In the genomic region with DNA sequence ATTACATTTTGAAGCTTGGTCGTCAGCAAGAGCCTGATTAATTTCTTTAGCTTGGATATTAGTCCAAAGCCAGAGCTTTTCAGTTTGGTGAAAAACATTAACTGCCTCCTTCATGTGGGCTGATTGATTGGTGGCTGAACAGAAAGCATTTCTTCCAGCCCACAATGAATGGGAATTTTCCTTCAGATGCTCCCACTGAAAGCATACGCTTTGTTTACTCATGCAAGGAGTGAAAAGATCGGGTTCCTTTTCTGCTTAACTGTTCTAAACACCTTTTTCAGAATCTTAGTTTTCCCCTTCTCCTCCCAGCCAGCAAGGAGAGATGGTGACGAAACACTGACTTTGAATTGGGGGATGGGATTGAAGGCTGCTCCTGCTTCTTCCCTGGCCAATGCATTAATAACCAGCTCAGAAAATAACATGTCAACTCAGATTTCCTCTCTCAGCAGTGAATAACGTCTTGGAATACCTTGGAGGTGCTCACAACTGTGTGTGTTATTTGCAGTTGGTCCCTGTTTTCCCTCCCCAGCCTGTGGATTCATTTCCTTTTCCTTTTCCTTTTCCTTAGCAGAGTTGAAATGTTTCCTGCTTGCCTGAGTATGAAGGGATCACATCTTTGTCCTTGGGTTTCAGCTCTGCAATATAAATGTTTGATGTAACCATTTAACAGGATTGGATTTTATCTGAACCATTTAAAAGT, we compare ENCODE assay signal across 27 cellular contexts.
DNase-seq lines count a peak whose midpoint lies in the region; ATAC-seq, FAIRE-seq and TF ChIP-seq lines count a peak whose summit lies in the region.
"Had no signal": no experiment of that assay in that cellular context is flagged by ENCODE, and none has a peak within 500 bp of the region (broad histone marks: within the 10 kb centered on the region; RNA-seq: fewer than 3 reads in every experiment).

No MANE protein-coding gene starts in this region.

- peak; percentile 49 for DNase-seq in astrocyte of the hippocampus (ENCODE audit: low read depth, low spot score)
- peak; percentile 39 for DNase-seq in endothelial cell of umbilical vein (ENCODE audit: low read depth, low spot score)
- DNase-seq in type B pancreatic cell (ENCODE audit: extremely low spot score, unreplicated experiment) = no peak
- no peak for DNase-seq in activated T-helper 1 cell treated with anti-CD3 and anti-CD28 coated beads, Interleukin-12 subunit alpha, Interleukin-12 subunit beta, Interleukin-2, Interleukin-4 antibody, amounts not matched to agents 30 ng/mL and 10 ng/mL and 1 ng/mL, durations not matched to agents 14 hours and 24 hours and 36 hours (ENCODE audit: low spot score)
- DNase-seq in SJCRH30 = no peak
- DNase-seq in CD4-positive, alpha-beta T cell = no peak
- DNase-seq: C1 segment of cervical spinal cord; Caco-2; CD8-positive, alpha-beta T cell; EL; GDM1; Kasumi-1; NCI-H1092 treated with DMSO at 0.1 percent for 48 hours; NCI-H1436; NCI-H187; NCI-H2107; NCI-H226; NCI-H510A; NCI-H69; Peyer's patch; SHP77 treated with DMSO at 0.1 percent for 48 hours; SW 1271 had no signal

- no peaks in the 10 kb centered on the region for H3K9me2 ChIP-seq in neural cell (ENCODE audit: insufficient read depth, low read length)

- peaks cover 7% of the 10 kb centered on the region for H3K9me3 Mint-ChIP-seq in type B pancreatic cell
- H3K9me3 Mint-ChIP-seq in activated T-helper 1 cell treated with anti-CD3 and anti-CD28 coated beads, Interleukin-12 subunit alpha, Interleukin-12 subunit beta, Interleukin-2, Interleukin-4 antibody, amounts not matched to agents 30 ng/mL and 10 ng/mL and 1 ng/mL, durations not matched to agents 14 hours and 24 hours and 36 hours = peaks cover 9% of the 10 kb centered on the region
- peaks cover 12% of the 10 kb centered on the region for H3K9me3 Mint-ChIP-seq in CD4-positive, alpha-beta T cell

- H3K9me3 ChIP-seq in endothelial cell of umbilical vein (replicated peaks; ENCODE audit: control insufficient read depth, insufficient read depth, low read length) (no peaks in the 10 kb centered on the region), neural cell (ENCODE audit: low read length) (no peaks in the 10 kb centered on the region), SJCRH30 (replicated peaks) (0 out of 2 replicates have a peak, but pooled peaks cover 7% of the 10 kb centered on the region)
- no peaks in the 10 kb centered on the region for H3K9me3 ChIP-seq in CD4-positive, alpha-beta T cell (ENCODE audit: control insufficient read depth, low read length)
- H3K9me3 ChIP-seq: Caco-2, Peyer's patch had no signal

- H3K27ac ChIP-seq in endothelial cell of umbilical vein (ENCODE audit: insufficient read depth, low read depth, low read length) = no peak overlapping the region
- H3K27ac ChIP-seq in neural cell (ENCODE audit: low read length) = no peak overlapping the region
- H3K27ac ChIP-seq in SJCRH30 = no peak overlapping the region
- H3K27ac ChIP-seq in CD4-positive, alpha-beta T cell (ENCODE audit: low read depth, low read length) = no peak overlapping the region
- H3K27ac ChIP-seq: Peyer's patch, SK-N-MC had no signal

- H3K4me1 ChIP-seq in endothelial cell of umbilical vein (ENCODE audit: control insufficient read depth, extremely low read depth, insufficient read depth, low read length) = peaks cover 9% of the 10 kb centered on the region
- no peaks in the 10 kb centered on the region; the same call in 1 of the 2 replicates for H3K4me1 ChIP-seq in SJCRH30
- H3K4me1 ChIP-seq: Caco-2, Peyer's patch had no signal

- H3K4me3 Mint-ChIP-seq in type B pancreatic cell = peak overlapping the region; percentile 18
- no peak overlapping the region for H3K4me3 Mint-ChIP-seq in activated T-helper 1 cell treated with anti-CD3 and anti-CD28 coated beads, Interleukin-12 subunit alpha, Interleukin-12 subunit beta, Interleukin-2, Interleukin-4 antibody, amounts not matched to agents 30 ng/mL and 10 ng/mL and 1 ng/mL, durations not matched to agents 14 hours and 24 hours and 36 hours
- H3K4me3 Mint-ChIP-seq in CD4-positive, alpha-beta T cell = no peak overlapping the region
- H3K4me3 Mint-ChIP-seq: CD8-positive, alpha-beta T cell had no signal

- H2AFZ ChIP-seq in endothelial cell of umbilical vein (ENCODE audit: low read depth, low read length) (peak overlapping the region; percentile 74), neural cell (ENCODE audit: low read depth, low read length) (no peak overlapping the region)

- no TSS peak for BruUV-seq in endothelial cell of umbilical vein (replicated peaks; lab: Mats Ljungman, UMichigan)

- H3K36me3 ChIP-seq in endothelial cell of umbilical vein (ENCODE audit: control insufficient read depth in 2 of 2, extremely low read depth in 1 of 2, insufficient read depth in 2 of 2, low read length in 2 of 2) (no peaks in the 10 kb centered on the region), neural cell (ENCODE audit: insufficient read depth, low read length) (no peaks in the 10 kb centered on the region), SJCRH30 (no peaks in the 10 kb centered on the region)
- H3K36me3 ChIP-seq: Peyer's patch had no signal

- no peak for ATAC-seq in CD4-positive, alpha-beta T cell (ENCODE audit: poor library complexity)
- ATAC-seq: CD8-positive, alpha-beta T cell; GM12878; K562 had no signal

- H3K4me1 Mint-ChIP-seq in type B pancreatic cell (ENCODE audit: unreplicated experiment) = peaks cover 9% of the 10 kb centered on the region
- no peaks in the 10 kb centered on the region for H3K4me1 Mint-ChIP-seq in activated T-helper 1 cell treated with anti-CD3 and anti-CD28 coated beads, Interleukin-12 subunit alpha, Interleukin-12 subunit beta, Interleukin-2, Interleukin-4 antibody, amounts not matched to agents 30 ng/mL and 10 ng/mL and 1 ng/mL, durations not matched to agents 14 hours and 24 hours and 36 hours (ENCODE audit: low read depth)
- H3K4me1 Mint-ChIP-seq in CD4-positive, alpha-beta T cell (ENCODE audit: low read depth) = no peaks in the 10 kb centered on the region

- intact Hi-C loops in endothelial cell of umbilical vein (cut with micrococcal nuclease) = loop anchor here (5.0 kb wide), 1 partner anchor 352 kb away; the partner anchor contains the start of gene FZD8
- intact Hi-C loops in activated T-helper 1 cell treated with anti-CD3 and anti-CD28 coated beads, Interleukin-12 subunit alpha, Interleukin-12 subunit beta, Interleukin-2, Interleukin-4 antibody, amounts not matched to agents 30 ng/mL and 10 ng/mL and 1 ng/mL, durations not matched to agents 14 hours and 24 hours and 36 hours (cut with micrococcal nuclease) = no loop called here
- intact Hi-C loops in CD4-positive, alpha-beta T cell (cut with DNase I, micrococcal nuclease) = no loop called here

- CTCF ChIA-PET in endothelial cell of umbilical vein (lab: Charles Lee) = interaction anchor here (1.0 to 1.2 kb wide), 4 partner anchors 29 to 785 kb away, joined by 3 to 4 read pairs (median 3); no protein-coding TSS in a partner anchor
- CTCF ChIA-PET in CD4-positive, alpha-beta T cell (lab: Charles Lee) = no interaction called here

- TF ChIP-seq RAD21 in neural cell (conservative IDR thresholded peaks at IDR 0.05) = no peak

- no peaks in the 10 kb centered on the region for H3K27me3 ChIP-seq in endothelial cell of umbilical vein (ENCODE audit: control insufficient read depth in 2 of 2, insufficient read depth in 2 of 2, low read length in 2 of 2)
- H3K27me3 ChIP-seq in neural cell (ENCODE audit: insufficient read depth, low read depth, low read length) = no peaks in the 10 kb centered on the region
- no peaks in the 10 kb centered on the region for H3K27me3 ChIP-seq in SJCRH30
- no peaks in the 10 kb centered on the region for H3K27me3 ChIP-seq in CD4-positive, alpha-beta T cell (ENCODE audit: control insufficient read depth, insufficient read depth, low read length)
- H3K27me3 ChIP-seq: Peyer's patch had no signal

- H4K20me1 ChIP-seq in endothelial cell of umbilical vein (replicated peaks; ENCODE audit: control insufficient read depth, extremely low read depth, insufficient read depth, low read length) (no peaks in the 10 kb centered on the region), neural cell (ENCODE audit: insufficient read depth) (no peaks in the 10 kb centered on the region)

- TF ChIP-seq CTCF in endothelial cell of umbilical vein (IDR thresholded peaks at IDR 0.05; ENCODE audit: extremely low read depth in 1 of 2, insufficient read depth in 1 of 2, low read depth in 1 of 2, low read length in 2 of 2) (no peak), neural cell (IDR thresholded peaks at IDR 0.05; ENCODE audit: poor library complexity, severe bottlenecking) (no peak), type B pancreatic cell (conservative IDR thresholded peaks at IDR 0.05) (no peak)
- TF ChIP-seq CTCF in CD4-positive, alpha-beta T cell (IDR thresholded peaks at IDR 0.05) = no peak

- no peak for TF ChIP-seq POLR2A in endothelial cell of umbilical vein (IDR thresholded peaks at IDR 0.05; ENCODE audit: low read depth, low read length)

- H3K79me2 ChIP-seq in endothelial cell of umbilical vein (ENCODE audit: control insufficient read depth, insufficient read depth, low read length) = no peaks in the 10 kb centered on the region
- H3K79me2 ChIP-seq in neural cell (replicated peaks; ENCODE audit: insufficient read depth, low read length) = no peaks in the 10 kb centered on the region

- H3F3A ChIP-seq in neural cell (ENCODE audit: insufficient read depth, low read length, poor library complexity, severe bottlenecking) = no peaks in the 10 kb centered on the region

- H3K9me1 ChIP-seq in endothelial cell of umbilical vein (replicated peaks; ENCODE audit: control insufficient read depth, extremely low read depth, insufficient read depth, low read length) = no peaks in the 10 kb centered on the region

- H3K27me3 Mint-ChIP-seq in type B pancreatic cell = peaks cover 20% of the 10 kb centered on the region
- no peaks in the 10 kb centered on the region for H3K27me3 Mint-ChIP-seq in activated T-helper 1 cell treated with anti-CD3 and anti-CD28 coated beads, Interleukin-12 subunit alpha, Interleukin-12 subunit beta, Interleukin-2, Interleukin-4 antibody, amounts not matched to agents 30 ng/mL and 10 ng/mL and 1 ng/mL, durations not matched to agents 14 hours and 24 hours and 36 hours (ENCODE audit: insufficient read depth)
- H3K27me3 Mint-ChIP-seq in CD4-positive, alpha-beta T cell = no peaks in the 10 kb centered on the region

- dilution Hi-C loops in endothelial cell of umbilical vein (cut with MboI; ENCODE audit: extremely low pct_ligation_motif_present, low sequenced_read_pairs) = no loop called here

- no peak overlapping the region for H3K27ac Mint-ChIP-seq in type B pancreatic cell
- H3K27ac Mint-ChIP-seq in activated T-helper 1 cell treated with anti-CD3 and anti-CD28 coated beads, Interleukin-12 subunit alpha, Interleukin-12 subunit beta, Interleukin-2, Interleukin-4 antibody, amounts not matched to agents 30 ng/mL and 10 ng/mL and 1 ng/mL, durations not matched to agents 14 hours and 24 hours and 36 hours = no peak overlapping the region
- no peak overlapping the region for H3K27ac Mint-ChIP-seq in CD4-positive, alpha-beta T cell
- H3K27ac Mint-ChIP-seq: CD8-positive, alpha-beta T cell had no signal

- POLR2A ChIA-PET in endothelial cell of umbilical vein (lab: Charles Lee) = no interaction called here
- POLR2A ChIA-PET in CD4-positive, alpha-beta T cell (lab: Charles Lee) = no interaction called here

- no peak overlapping the region for H3K4me3 ChIP-seq in endothelial cell of umbilical vein (replicated peaks in 1 of 3; ENCODE audit: insufficient read depth in 1 of 3, low read depth in 1 of 3, low read length in 3 of 3)
- no peak overlapping the region for H3K4me3 ChIP-seq in neural cell (ENCODE audit: low read length)
- H3K4me3 ChIP-seq in SJCRH30 = no peak overlapping the region
- H3K4me3 ChIP-seq: GM12878, K562, Peyer's patch, SK-N-MC had no signal

- peak overlapping the region; percentile 30 for H3K4me2 ChIP-seq in endothelial cell of umbilical vein (ENCODE audit: insufficient read depth, low read length)
- no peak overlapping the region for H3K4me2 ChIP-seq in neural cell (ENCODE audit: low read length)

- FAIRE-seq in endothelial cell of umbilical vein (lab: Jason Lieb, UNC) = peak; percentile 85
- FAIRE-seq: GM12878, HTR-8/SVneo, K562 had no signal

- H3K9ac ChIP-seq in endothelial cell of umbilical vein (replicated peaks; ENCODE audit: extremely low read depth, insufficient read depth, low read length) = no peak overlapping the region
- no peak overlapping the region for H3K9ac ChIP-seq in neural cell (ENCODE audit: low read length)

- no peaks in the 10 kb centered on the region for H3K36me3 Mint-ChIP-seq in type B pancreatic cell
- H3K36me3 Mint-ChIP-seq in activated T-helper 1 cell treated with anti-CD3 and anti-CD28 coated beads, Interleukin-12 subunit alpha, Interleukin-12 subunit beta, Interleukin-2, Interleukin-4 antibody, amounts not matched to agents 30 ng/mL and 10 ng/mL and 1 ng/mL, durations not matched to agents 14 hours and 24 hours and 36 hours (ENCODE audit: low read depth) = no peaks in the 10 kb centered on the region
- H3K36me3 Mint-ChIP-seq in CD4-positive, alpha-beta T cell (ENCODE audit: low read depth) = no peaks in the 10 kb centered on the region
- H3K36me3 Mint-ChIP-seq: CD8-positive, alpha-beta T cell had no signal

- TF ChIP-seq EP300 in neural cell (conservative IDR thresholded peaks at IDR 0.05; ENCODE audit: poor library complexity, severe bottlenecking) = no peak

Comparison
In these comparisons a context has a peak if more than half of its experiments do, and no peak if none do; other contexts are left out.
1. DNase-seq: peak in astrocyte of the hippocampus (single experiment) and endothelial cell of umbilical vein (single experiment); none in type B pancreatic cell (single experiment), activated T-helper 1 cell treated with anti-CD3 and anti-CD28 coated beads, Interleukin-12 subunit alpha, Interleukin-12 subunit beta, Interleukin-2, Interleukin-4 antibody, amounts not matched to agents 30 ng/mL and 10 ng/mL and 1 ng/mL, durations not matched to agents 14 hours and 24 hours and 36 hours (single experiment), SJCRH30 (0 of 2) and CD4-positive, alpha-beta T cell (0 of 10).